Comparison of ENCODE assay signal across 2 cellular contexts in genomic region chr4:9735515-9735914, GRCh38.
TF ChIP-seq lines count a peak whose summit lies in the region.

No MANE protein-coding gene starts in this region.

TF ChIP-seq in GM23338, 12 proteins besides CTCF, POLR2A, EP300 and RAD21 (continued from another document):
- no peak for TF ChIP-seq REST (IDR thresholded peaks at IDR 0.05; ENCODE audit: unreplicated experiment)
- TF ChIP-seq ZNF331 (CRISPR knock-in tag; IDR thresholded peaks at IDR 0.05; ENCODE audit: low read depth): no peak
- TF ChIP-seq CREB1 (CRISPR knock-in tag; IDR thresholded peaks at IDR 0.05; ENCODE audit: low read depth): no peak
- no peak for TF ChIP-seq POLR2AphosphoS5 (IDR thresholded peaks at IDR 0.05; ENCODE audit: low read depth)
- no peak for TF ChIP-seq ZNF462 (CRISPR knock-in tag; IDR thresholded peaks at IDR 0.05)
- no peak for TF ChIP-seq JUNB (IDR thresholded peaks at IDR 0.05; ENCODE audit: unreplicated experiment)
TF ChIP-seq in GM23338: peak in this region for 0.

TF ChIP-seq in HCT116, 20 proteins besides CTCF, POLR2A, EP300 and RAD21 (continued from another document):
- TF ChIP-seq SIN3A (IDR thresholded peaks at IDR 0.05; ENCODE audit: low read depth): no peak
- TF ChIP-seq SRF (IDR thresholded peaks at IDR 0.05; ENCODE audit: low read depth): no peak
- TF ChIP-seq MAX (IDR thresholded peaks at IDR 0.05): no peak
- TF ChIP-seq ZNF274 (IDR thresholded peaks at IDR 0.05; ENCODE audit: low read depth, low read length): no peak
- TF ChIP-seq JUND (IDR thresholded peaks at IDR 0.05): no peak
- no peak for TF ChIP-seq EGR1 (IDR thresholded peaks at IDR 0.05; ENCODE audit: low read depth)
- no peak for TF ChIP-seq CBX3 (IDR thresholded peaks at IDR 0.05; ENCODE audit: low read depth)
- TF ChIP-seq YY1 (IDR thresholded peaks at IDR 0.05; ENCODE audit: extremely low read depth, insufficient replicate concordance, low read depth, low read length): no peak
- no peak for TF ChIP-seq TCF7L2 (IDR thresholded peaks at IDR 0.05; ENCODE audit: borderline replicate concordance, extremely low read depth, insufficient read depth, insufficient read length)
- no peak for TF ChIP-seq ZFX (IDR thresholded peaks at IDR 0.05)
- TF ChIP-seq ZBTB33 (IDR thresholded peaks at IDR 0.05; ENCODE audit: extremely low read depth, insufficient replicate concordance, low read length): no peak
- no peak for TF ChIP-seq CEBPB (IDR thresholded peaks at IDR 0.05; ENCODE audit: low read depth)
- TF ChIP-seq EZH2phosphoT487 (IDR thresholded peaks at IDR 0.05; ENCODE audit: borderline replicate concordance): no peak
- TF ChIP-seq POLR2AphosphoS5 (IDR thresholded peaks at IDR 0.05; ENCODE audit: low read depth, low read length): no peak
- no peak for TF ChIP-seq ATF3 (IDR thresholded peaks at IDR 0.05)
- TF ChIP-seq EZH2 (IDR thresholded peaks at IDR 0.05): no peak
- no peak for TF ChIP-seq FOSL1 (IDR thresholded peaks at IDR 0.05; ENCODE audit: low read depth)
- no peak for TF ChIP-seq ELF1 (IDR thresholded peaks at IDR 0.05; ENCODE audit: borderline replicate concordance, low read depth)
